8 cellular contexts compared by ENCODE assay signal in genomic region chr4:177961709-177962380, GRCh38.
"Had no signal": no experiment of that assay in that cellular context is flagged by ENCODE, and none has a peak within 500 bp of the region (broad histone marks: within the 10 kb centered on the region; RNA-seq: fewer than 3 reads in every experiment).

No MANE protein-coding gene starts in this region.

- H3K4me2 ChIP-seq: GM23338 had no signal

- H3K27ac Mint-ChIP-seq: GM23338, H9, IgD-negative memory B cell had no signal

- H3K9me3 Mint-ChIP-seq: GM23338, H9 had no signal

- H3K27me3 Mint-ChIP-seq: IgD-negative memory B cell had no signal

- H3K36me3 Mint-ChIP-seq: IgD-negative memory B cell had no signal

- FAIRE-seq: H1, H54, HTR-8/SVneo had no signal

- DNase-seq: H9, HCEC 1CT, KBM-7 had no signal

- H3K4me3 ChIP-seq: GM23338 had no signal

- ATAC-seq: GM23338 had no signal

- H3K4me1 Mint-ChIP-seq: IgD-negative memory B cell had no signal

- H3K4me3 Mint-ChIP-seq: GM23338, H9, IgD-negative memory B cell had no signal
